Comparison of ENCODE assay signal across 1 cellular context in genomic region chr10:7354330-7355047, GRCh38.
TF ChIP-seq lines count a peak whose summit lies in the region.

No MANE protein-coding gene starts in this region.

TF ChIP-seq in HEK293, 187 proteins besides CTCF, POLR2A, EP300 and RAD21 (continued from another document):
- TF ChIP-seq, protein P1, sequence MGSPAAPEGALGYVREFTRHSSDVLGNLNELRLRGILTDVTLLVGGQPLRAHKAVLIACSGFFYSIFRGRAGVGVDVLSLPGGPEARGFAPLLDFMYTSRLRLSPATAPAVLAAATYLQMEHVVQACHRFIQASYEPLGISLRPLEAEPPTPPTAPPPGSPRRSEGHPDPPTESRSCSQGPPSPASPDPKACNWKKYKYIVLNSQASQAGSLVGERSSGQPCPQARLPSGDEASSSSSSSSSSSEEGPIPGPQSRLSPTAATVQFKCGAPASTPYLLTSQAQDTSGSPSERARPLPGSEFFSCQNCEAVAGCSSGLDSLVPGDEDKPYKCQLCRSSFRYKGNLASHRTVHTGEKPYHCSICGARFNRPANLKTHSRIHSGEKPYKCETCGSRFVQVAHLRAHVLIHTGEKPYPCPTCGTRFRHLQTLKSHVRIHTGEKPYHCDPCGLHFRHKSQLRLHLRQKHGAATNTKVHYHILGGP (tag by site-specific recombination; IDR thresholded peaks at IDR 0.05): peak; percentile 53; the same call in 1 of the 2 replicates
- no peak for TF ChIP-seq ZNF571 (tag by site-specific recombination; IDR thresholded peaks at IDR 0.05)
- no peak for TF ChIP-seq ZNF513 (tag by site-specific recombination; IDR thresholded peaks at IDR 0.05)
- no peak; the same call in 1 of the 2 replicates for TF ChIP-seq ZNF10 (tag by site-specific recombination; IDR thresholded peaks at IDR 0.05)
- TF ChIP-seq ZNF202 (tag by site-specific recombination; IDR thresholded peaks at IDR 0.05; ENCODE audit: borderline replicate concordance): no peak
- no peak for TF ChIP-seq HOXD13 (CRISPR knock-in tag; IDR thresholded peaks at IDR 0.05; ENCODE audit: borderline replicate concordance)
- TF ChIP-seq, protein P2, sequence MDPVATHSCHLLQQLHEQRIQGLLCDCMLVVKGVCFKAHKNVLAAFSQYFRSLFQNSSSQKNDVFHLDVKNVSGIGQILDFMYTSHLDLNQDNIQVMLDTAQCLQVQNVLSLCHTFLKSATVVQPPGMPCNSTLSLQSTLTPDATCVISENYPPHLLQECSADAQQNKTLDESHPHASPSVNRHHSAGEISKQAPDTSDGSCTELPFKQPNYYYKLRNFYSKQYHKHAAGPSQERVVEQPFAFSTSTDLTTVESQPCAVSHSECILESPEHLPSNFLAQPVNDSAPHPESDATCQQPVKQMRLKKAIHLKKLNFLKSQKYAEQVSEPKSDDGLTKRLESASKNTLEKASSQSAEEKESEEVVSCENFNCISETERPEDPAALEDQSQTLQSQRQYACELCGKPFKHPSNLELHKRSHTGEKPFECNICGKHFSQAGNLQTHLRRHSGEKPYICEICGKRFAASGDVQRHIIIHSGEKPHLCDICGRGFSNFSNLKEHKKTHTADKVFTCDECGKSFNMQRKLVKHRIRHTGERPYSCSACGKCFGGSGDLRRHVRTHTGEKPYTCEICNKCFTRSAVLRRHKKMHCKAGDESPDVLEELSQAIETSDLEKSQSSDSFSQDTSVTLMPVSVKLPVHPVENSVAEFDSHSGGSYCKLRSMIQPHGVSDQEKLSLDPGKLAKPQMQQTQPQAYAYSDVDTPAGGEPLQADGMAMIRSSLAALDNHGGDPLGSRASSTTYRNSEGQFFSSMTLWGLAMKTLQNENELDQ (tag by site-specific recombination; IDR thresholded peaks at IDR 0.05; ENCODE audit: low read depth): no peak
- peak; percentile 66 for TF ChIP-seq IKZF3 (tag by site-specific recombination; IDR thresholded peaks at IDR 0.05)
- no peak for TF ChIP-seq PRDM2 (tag by site-specific recombination; IDR thresholded peaks at IDR 0.05; ENCODE audit: borderline replicate concordance)
- no peak for TF ChIP-seq ZNF2 (tag by site-specific recombination; IDR thresholded peaks at IDR 0.05)
- no peak for TF ChIP-seq EGR2 (tag by site-specific recombination; IDR thresholded peaks at IDR 0.05; ENCODE audit: low read depth)
- TF ChIP-seq ZBTB17 (tag by site-specific recombination; IDR thresholded peaks at IDR 0.05): no peak
- TF ChIP-seq ZNF398 (tag by site-specific recombination; IDR thresholded peaks at IDR 0.05): peak; percentile 20; the same call in 1 of the 2 replicates
- no peak for TF ChIP-seq SETDB1 (IDR thresholded peaks at IDR 0.05; ENCODE audit: insufficient read length, low read length)
- TF ChIP-seq ZNF26 (tag by site-specific recombination; IDR thresholded peaks at IDR 0.05): no peak
- no peak for TF ChIP-seq ZSCAN16 (tag by site-specific recombination; IDR thresholded peaks at IDR 0.05)
- peak; percentile 42; the same call in 1 of the 2 replicates for TF ChIP-seq ZNF664 (tag by site-specific recombination; IDR thresholded peaks at IDR 0.05)
- TF ChIP-seq ZNF157 (tag by site-specific recombination; IDR thresholded peaks at IDR 0.05): no peak
- TF ChIP-seq ZNF133 (tag by site-specific recombination; IDR thresholded peaks at IDR 0.05): no peak
- no peak for TF ChIP-seq ZNF423 (tag by site-specific recombination; IDR thresholded peaks at IDR 0.05)
- no peak for TF ChIP-seq ZNF48 (tag by site-specific recombination; IDR thresholded peaks at IDR 0.05)
- TF ChIP-seq ZNF366 (tag by site-specific recombination; conservative IDR thresholded peaks at IDR 0.05): peak; percentile 85
- no peak; the same call in 1 of the 2 replicates for TF ChIP-seq ZBTB6 (tag by site-specific recombination; IDR thresholded peaks at IDR 0.05)
- 0 out of 2 replicates have a peak, but pooled peaks have one; percentile 35 for TF ChIP-seq ZSCAN4 (tag by site-specific recombination; IDR thresholded peaks at IDR 0.05)
- no peak for TF ChIP-seq ZNF670 (tag by site-specific recombination; IDR thresholded peaks at IDR 0.05; ENCODE audit: low read depth)
- no peak for TF ChIP-seq TCF7L2 (IDR thresholded peaks at IDR 0.05; ENCODE audit: borderline replicate concordance, low read depth, low read length)
- no peak for TF ChIP-seq ZNF626 (tag by site-specific recombination; IDR thresholded peaks at IDR 0.05)
- TF ChIP-seq ZSCAN5A (tag by site-specific recombination; IDR thresholded peaks at IDR 0.05): no peak
- TF ChIP-seq ZNF311 (tag by site-specific recombination; IDR thresholded peaks at IDR 0.05; ENCODE audit: borderline replicate concordance): no peak
- TF ChIP-seq ZNF549 (tag by site-specific recombination; IDR thresholded peaks at IDR 0.05): no peak
- TF ChIP-seq, protein P3, sequence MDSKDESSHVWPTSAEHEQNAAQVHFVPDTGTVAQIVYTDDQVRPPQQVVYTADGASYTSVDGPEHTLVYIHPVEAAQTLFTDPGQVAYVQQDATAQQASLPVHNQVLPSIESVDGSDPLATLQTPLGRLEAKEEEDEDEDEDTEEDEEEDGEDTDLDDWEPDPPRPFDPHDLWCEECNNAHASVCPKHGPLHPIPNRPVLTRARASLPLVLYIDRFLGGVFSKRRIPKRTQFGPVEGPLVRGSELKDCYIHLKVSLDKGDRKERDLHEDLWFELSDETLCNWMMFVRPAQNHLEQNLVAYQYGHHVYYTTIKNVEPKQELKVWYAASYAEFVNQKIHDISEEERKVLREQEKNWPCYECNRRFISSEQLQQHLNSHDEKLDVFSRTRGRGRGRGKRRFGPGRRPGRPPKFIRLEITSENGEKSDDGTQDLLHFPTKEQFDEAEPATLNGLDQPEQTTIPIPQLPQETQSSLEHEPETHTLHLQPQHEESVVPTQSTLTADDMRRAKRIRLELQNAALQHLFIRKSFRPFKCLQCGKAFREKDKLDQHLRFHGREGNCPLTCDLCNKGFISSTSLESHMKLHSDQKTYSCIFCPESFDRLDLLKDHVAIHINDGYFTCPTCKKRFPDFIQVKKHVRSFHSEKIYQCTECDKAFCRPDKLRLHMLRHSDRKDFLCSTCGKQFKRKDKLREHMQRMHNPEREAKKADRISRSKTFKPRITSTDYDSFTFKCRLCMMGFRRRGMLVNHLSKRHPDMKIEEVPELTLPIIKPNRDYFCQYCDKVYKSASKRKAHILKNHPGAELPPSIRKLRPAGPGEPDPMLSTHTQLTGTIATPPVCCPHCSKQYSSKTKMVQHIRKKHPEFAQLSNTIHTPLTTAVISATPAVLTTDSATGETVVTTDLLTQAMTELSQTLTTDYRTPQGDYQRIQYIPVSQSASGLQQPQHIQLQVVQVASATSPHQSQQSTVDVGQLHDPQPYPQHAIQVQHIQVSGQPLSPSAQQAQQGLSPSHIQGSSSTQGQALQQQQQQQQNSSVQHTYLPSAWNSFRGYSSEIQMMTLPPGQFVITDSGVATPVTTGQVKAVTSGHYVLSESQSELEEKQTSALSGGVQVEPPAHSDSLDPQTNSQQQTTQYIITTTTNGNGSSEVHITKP (tag by site-specific recombination; IDR thresholded peaks at IDR 0.05): no peak
